ENCODE assay signal across 8 cellular contexts in the genomic region with DNA sequence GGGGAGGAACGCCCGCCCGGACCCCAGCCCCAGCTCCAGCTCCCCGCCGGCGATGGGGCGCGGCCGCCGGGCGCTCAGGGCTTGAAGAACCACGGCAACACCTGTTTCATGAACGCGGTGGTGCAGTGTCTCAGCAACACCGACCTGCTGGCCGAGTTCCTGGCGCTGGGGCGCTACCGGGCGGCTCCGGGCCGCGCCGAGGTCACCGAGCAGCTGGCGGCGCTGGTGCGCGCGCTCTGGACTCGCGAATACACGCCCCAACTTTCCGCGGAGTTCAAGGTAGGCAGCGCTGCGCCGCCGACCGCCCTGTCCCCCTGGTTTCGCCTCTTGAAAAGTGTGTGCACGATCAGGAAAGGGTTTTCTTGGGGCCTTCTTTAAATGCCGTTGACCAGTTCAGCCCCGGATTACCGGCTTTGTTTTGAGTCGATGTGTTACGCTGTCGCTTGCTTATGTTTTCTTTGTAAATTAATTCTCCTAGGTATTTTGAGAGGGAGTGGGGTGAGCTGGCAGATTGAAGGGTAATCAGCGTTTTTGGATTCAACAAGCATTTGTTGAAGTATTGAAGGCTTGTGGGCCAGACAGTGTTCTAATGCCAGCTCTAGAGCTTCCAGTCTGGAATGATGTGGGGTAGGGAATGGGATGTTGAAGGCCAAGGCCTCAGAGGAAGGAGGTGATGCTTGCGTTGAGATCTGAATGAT. TPM values are rescaled to one million over a fixed set of nuclear protein-coding genes. Genes with fewer than 3 reads are reported as not detected.
DNase-seq lines count a peak whose midpoint lies in the region; ATAC-seq, FAIRE-seq and TF ChIP-seq lines count a peak whose summit lies in the region.

No MANE protein-coding gene starts in this region.

- no peaks in the 10 kb centered on the region for H3K79me2 ChIP-seq in OCI-LY7 (ENCODE audit: insufficient read depth, low read depth, low read length)
- H3K79me2 ChIP-seq in HepG2 (ENCODE audit: insufficient read depth, low read length): no peaks in the 10 kb centered on the region

- 12% methylated on average over 19 of the region's 50 CpGs for WGBS in HepG2 (ENCODE audit: low lambda C conversion rate)
- 1 to 4% (median 2%) methylated on average over 25 to 50 of the region's 50 CpGs for WGBS in stomach, 5 donors

- TF ChIP-seq RAD21 in HepG2 (CRISPR knock-in tag; IDR thresholded peaks at IDR 0.05): peak; percentile 17; the same call in 1 of the 2 replicates

- TF ChIP-seq EP300 in HepG2 (IDR thresholded peaks at IDR 0.05; ENCODE audit: low read depth in 2 of 2, low read length in 2 of 2) (no peak), HepG2 (CRISPR knock-in tag; IDR thresholded peaks at IDR 0.05; ENCODE audit: borderline replicate concordance) (no peak), stomach (IDR thresholded peaks at IDR 0.05) (no peak)

- H3K4me3 ChIP-seq in OCI-LY7 (ENCODE audit: low read depth, low read length, poor library complexity, severe bottlenecking) (peak overlapping the region; percentile 79), breast epithelium (peak overlapping the region; percentile 33 to 72 (median 68)), HepG2 (replicated peaks in 1 of 3; ENCODE audit: insufficient read depth in 1 of 3, low read depth in 2 of 3, low read length in 3 of 3) (peak overlapping the region; percentile 48 to 84 (median 62)), stomach (peak overlapping the region; percentile 63 to 71 (median 68))

- H3K4me2 ChIP-seq in OCI-LY7 (ENCODE audit: low read length) (peak overlapping the region; percentile 87), HepG2 (ENCODE audit: low read depth, low read length) (peak overlapping the region; percentile 91)

- no peak for TF ChIP-seq CTCF in OCI-LY7 (conservative IDR thresholded peaks at IDR 0.05; ENCODE audit: low read length)
- TF ChIP-seq CTCF in breast epithelium (IDR thresholded peaks at IDR 0.05): no peak
- TF ChIP-seq CTCF in HepG2 (CRISPR knock-in tag; IDR thresholded peaks at IDR 0.05): peak; percentile 64
- TF ChIP-seq CTCF in stomach (IDR thresholded peaks at IDR 0.05): no peak

- peaks cover 11% of the 10 kb centered on the region for H3K4me1 ChIP-seq in OCI-LY7 (ENCODE audit: insufficient read depth, low read length, poor library complexity, severe bottlenecking)
- H3K4me1 ChIP-seq in breast epithelium: no peaks in the 10 kb centered on the region
- H3K4me1 ChIP-seq in HepG2 (ENCODE audit: insufficient read depth, low read length): peaks cover 47% of the 10 kb centered on the region
- peaks cover 14 to 30% (median 20%) of the 10 kb centered on the region in 4 donors for H3K4me1 ChIP-seq in stomach

- POLR2A ChIA-PET in OCI-LY7 (lab: Charles Lee): no interaction called here
- POLR2A ChIA-PET in HepG2 (lab: Yijun Ruan, JAX): no interaction called here

- TF ChIP-seq POLR2A in breast epithelium (IDR thresholded peaks at IDR 0.05) (no peak), HepG2 (IDR thresholded peaks at IDR 0.05; ENCODE audit: insufficient read depth in 1 of 2, low read depth in 2 of 2, low read length in 2 of 2) (no peak), stomach (IDR thresholded peaks at IDR 0.05) (no peak)

- ATAC-seq in HepG2: peak; percentile 81
- no peak for ATAC-seq in GM21529 (IDR thresholded peaks at IDR 0.05; ENCODE audit: unreplicated experiment)

- H4K20me1 ChIP-seq in OCI-LY7 (ENCODE audit: insufficient read depth, low read length): no peaks in the 10 kb centered on the region
- H4K20me1 ChIP-seq in HepG2 (ENCODE audit: insufficient read depth, low read length): no peaks in the 10 kb centered on the region

- no peaks in the 10 kb centered on the region for H3K27me3 ChIP-seq in breast epithelium
- peaks cover 0 to 6% of the 10 kb centered on the region in 2 experiments; a peak in 2 of 5 replicates for H3K27me3 ChIP-seq in HepG2 (ENCODE audit: control insufficient read depth in 1 of 2, insufficient read depth in 2 of 2, low read length in 2 of 2)
- H3K27me3 ChIP-seq in stomach: peaks cover 0 to 61% (median 17%) of the 10 kb centered on the region in 3 donors

- H3K36me3 ChIP-seq in OCI-LY7 (ENCODE audit: insufficient read depth, low read length): no peaks in the 10 kb centered on the region
- no peaks in the 10 kb centered on the region for H3K36me3 ChIP-seq in breast epithelium
- H3K36me3 ChIP-seq in HepG2 (replicated peaks in 1 of 2; ENCODE audit: control insufficient read depth in 1 of 2, insufficient read depth in 2 of 2, low read length in 2 of 2): no peaks in the 10 kb centered on the region
- no peaks in the 10 kb centered on the region for H3K36me3 ChIP-seq in stomach

- no peaks in the 10 kb centered on the region for H3K9me2 ChIP-seq in OCI-LY7 (ENCODE audit: insufficient read depth, low read length)

- BruUV-seq in OCI-LY7 (replicated peaks; lab: Mats Ljungman, UMichigan) (no TSS peak), HepG2 (replicated peaks; lab: Mats Ljungman, UMichigan) (no TSS peak)

- CTCF ChIA-PET in OCI-LY7 (lab: Charles Lee; ENCODE audit: unreplicated experiment): no interaction called here
- CTCF ChIA-PET in HepG2 (lab: Yijun Ruan, JAX; ENCODE audit: low intra/inter-chr PET ratio, low total read pairs): interaction anchor here (1.8 kb wide), 1 partner anchor 79 kb away, joined by 3 read pairs; no protein-coding TSS in a partner anchor

- H2AFZ ChIP-seq in OCI-LY7 (ENCODE audit: low read length) (peak overlapping the region; percentile 4; the same call in 1 of the 2 replicates), HepG2 (ENCODE audit: low read length) (no peak overlapping the region)

- FAIRE-seq in HepG2 (lab: Jason Lieb, UNC): no peak

- peak overlapping the region; percentile 65; the same call in 1 of the 2 replicates for H3K9ac ChIP-seq in HepG2 (ENCODE audit: insufficient read depth, low read depth, low read length)

- DNase-seq in stimulated activated naive CD4-positive, alpha-beta T cell treated with Interleukin-2 at 50 U/mL for 16 hours (lab: John Stamatoyannopoulos, UW): peak; percentile 2
- DNase-seq in stimulated activated naive CD4-positive, alpha-beta T cell (lab: John Stamatoyannopoulos, UW): no peak
- DNase-seq in OCI-LY7 (ENCODE audit: low spot score) (no peak), breast epithelium (ENCODE audit: low spot score in 2 of 2) (peak; percentile 42 to 66), HepG2 (ENCODE audit: low spot score) (peak; percentile 30), stomach (peak; percentile 79), superior temporal gyrus (ENCODE audit: extremely low spot score) (no peak)

- H3K9me3 ChIP-seq in OCI-LY7 (ENCODE audit: low read length) (no peaks in the 10 kb centered on the region), breast epithelium (no peaks in the 10 kb centered on the region), HepG2 (ENCODE audit: low read length) (no peaks in the 10 kb centered on the region), stomach (no peaks in the 10 kb centered on the region)

- no peak overlapping the region for H3K27ac ChIP-seq in OCI-LY7 (ENCODE audit: low read depth, low read length, poor library complexity, severe bottlenecking)
- H3K27ac ChIP-seq in breast epithelium: peak overlapping the region; percentile 86 to 87
- peak overlapping the region; percentile 13 for H3K27ac ChIP-seq in HepG2 (ENCODE audit: extremely low read length, insufficient read depth, low read length)
- H3K27ac ChIP-seq in stomach: peak overlapping the region; percentile 88 to 99 (median 93)

- intact Hi-C loops in OCI-LY7 (cut with micrococcal nuclease; ENCODE audit: unreplicated experiment) (no loop called here), breast epithelium (cut with DNase I; ENCODE audit: low total_unique reads) (no loop called here), HepG2 (cut with micrococcal nuclease; ENCODE audit: unreplicated experiment) (loop anchor here (2.0 to 10.0 kb wide), 3 partner anchors 39 to 81 kb away; a partner anchor contains a TSS), stomach (cut with DNase I; ENCODE audit: low total_unique reads) (no loop called here)

- in situ Hi-C loops in HepG2 (cut with HindIII; ENCODE audit: extremely low pct_ligation_motif_present, low pct_unique_long_range_greater_than_20kb): no loop called here

RNA-seq across cellular contexts. Expression of a gene that starts 0.7 kb away (rescaled TPM):
- 2.7 and 2.9 TPM in 2 replicates for total RNA-seq in OCI-LY7 (2014; rRNA removed; shearing (Covaris generic))
- total RNA-seq in OCI-LY7 (2022): 1.2 and 1.3 TPM in 2 replicates
- 1 to 10 TPM in 2 of 3 donors, under 1 TPM in 1; 0.32 to 6.1 (median 3.9) TPM for total RNA-seq in breast epithelium
- 1.3 and 2.2 TPM in 2 replicates for total RNA-seq in HepG2 (2016; rRNA removed; fragmentation: Illumina TruSeq; extraction: Trizol)
- total RNA-seq in HepG2 (2016; cell fraction: cytosol; rRNA removed; fragmentation: Illumina TruSeq; extraction: Trizol; ENCODE audit: low read depth): 0.51 and 0.62 TPM in 2 replicates
- 1.5 and 2.1 TPM in 2 replicates for total RNA-seq in HepG2 (2016; cell fraction: insoluble cytoplasmic fraction; rRNA removed; fragmentation: Illumina TruSeq; extraction: Trizol)
- total RNA-seq in HepG2 (2016; cell fraction: membrane; rRNA removed; fragmentation: Illumina TruSeq; extraction: Trizol): 0.62 and 0.68 TPM in 2 replicates
- 1.9 and 2.7 TPM in 2 replicates for total RNA-seq in HepG2 (2016; cell fraction: nucleus; rRNA removed; fragmentation: Illumina TruSeq; extraction: Trizol)
- polyA plus RNA-seq in HepG2 (2011; rRNA removed): 1.6 and 1.7 TPM in 2 replicates
- polyA plus RNA-seq in HepG2 (2011; cell fraction: cytosol; rRNA removed): 0.46 and 0.50 TPM in 2 replicates
- 12.7 and 14.2 TPM in 2 replicates for polyA plus RNA-seq in HepG2 (2011; cell fraction: nucleus; rRNA removed)
- polyA plus RNA-seq in HepG2 (2012): 0.60 and 1.5 TPM in 2 replicates
- 0.05 and 0.12 TPM in 2 replicates for polyA plus RNA-seq in HepG2 (2016; cell fraction: cytosol; fragmentation: Illumina TruSeq; extraction: Trizol; ENCODE audit: low read depth)
- polyA plus RNA-seq in HepG2 (2016; cell fraction: insoluble cytoplasmic fraction; fragmentation: Illumina TruSeq; extraction: Trizol; ENCODE audit: low read depth): 0.89 and 1.0 TPM in 2 replicates
- 0.13 and 0.21 TPM in 2 replicates for polyA plus RNA-seq in HepG2 (2016; cell fraction: membrane; fragmentation: Illumina TruSeq; extraction: Trizol; ENCODE audit: low read depth)
- polyA plus RNA-seq in HepG2 (2016; cell fraction: nucleus; fragmentation: Illumina TruSeq; extraction: Trizol; ENCODE audit: insufficient read depth, low read depth): 6.2 and 6.6 TPM in 2 replicates
- polyA minus RNA-seq in HepG2 (2011; rRNA and poly(A)+ RNA removed; ENCODE audit: low replicate concordance): 1.6 and 8.7 TPM in 2 replicates
- polyA minus RNA-seq in HepG2 (2011; cell fraction: cytosol; rRNA and poly(A)+ RNA removed): 0.79 and 0.97 TPM in 2 replicates
- polyA minus RNA-seq in HepG2 (2011; cell fraction: nucleus; rRNA and poly(A)+ RNA removed): 1.3 and 2.4 TPM in 2 replicates
- total RNA-seq in stomach: 10 to 100 TPM in 3 of 5 donors, 1 to 10 TPM in 2; 1.3 to 55.4 (median 10.3) TPM
- polyA plus RNA-seq in stomach: 1 to 10 TPM; 1.5 to 3.8 (median 1.5) TPM

Comparison
In these comparisons a context has a peak if more than half of its experiments do, and no peak if none do; other contexts are left out.
1. DNase-seq: peak in stimulated activated naive CD4-positive, alpha-beta T cell treated with Interleukin-2 at 50 U/mL for 16 hours (single experiment), breast epithelium (2 of 2), HepG2 (single experiment) and stomach (single experiment); none in stimulated activated naive CD4-positive, alpha-beta T cell (0 of 6), OCI-LY7 (single experiment) and superior temporal gyrus (single experiment).
2. Peak in every context shown above with its lines, with median percentiles within 50 percentile points of each other: H3K4me3 ChIP-seq.